In the genomic region with DNA sequence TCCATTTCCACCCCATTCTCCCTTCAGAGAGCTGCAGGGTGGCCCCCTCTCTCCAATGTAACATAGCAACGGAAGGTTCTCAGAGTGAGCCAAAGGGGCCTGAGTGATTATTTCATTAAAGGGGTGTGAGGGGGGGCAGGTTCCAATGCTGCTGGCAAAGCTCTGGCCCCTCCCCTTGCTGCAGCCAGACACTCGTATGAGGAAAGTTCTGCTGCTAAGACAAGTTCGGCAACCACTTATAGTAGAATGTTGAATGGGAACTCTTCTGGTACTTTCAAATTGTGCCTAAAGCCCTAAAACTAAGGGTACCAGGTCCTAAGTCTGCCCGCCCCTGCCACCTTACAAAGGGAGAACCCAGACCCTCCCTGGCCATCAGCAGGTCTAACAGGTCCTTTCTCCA, we compare ENCODE assay signal across 25 cellular contexts.
"Had no signal": no experiment of that assay in that cellular context is flagged by ENCODE, and none has a peak within 500 bp of the region (broad histone marks: within the 10 kb centered on the region; RNA-seq: fewer than 3 reads in every experiment).

No MANE protein-coding gene starts in this region.

- H3K36me3 Mint-ChIP-seq: memory B cell, naive B cell had no signal

- H3K27me3 ChIP-seq: ovary, testis, tibial artery, upper lobe of left lung had no signal

- H3K27me3 Mint-ChIP-seq: effector memory CD8-positive, alpha-beta T cell had no signal

- H3K27ac Mint-ChIP-seq: memory B cell, mesothelial cell of epicardium, naive B cell had no signal

- H3K4me1 Mint-ChIP-seq: memory B cell, naive B cell had no signal

- H3K27ac ChIP-seq: coronary artery, esophagus squamous epithelium, ovary, testis, tibial artery, upper lobe of left lung had no signal

- ATAC-seq: effector memory CD8-positive, alpha-beta T cell; mucosa of descending colon; sciatic nerve; stimulated activated effector memory CD8-positive, alpha-beta T cell treated with anti-CD3 and anti-CD28 coated beads, Interleukin-12 subunit alpha, Interleukin-12 subunit beta, amount 100 ng/mL, for 72 hours; stimulated activated naive CD8-positive, alpha-beta T cell treated with anti-CD3 and anti-CD28 coated beads, Interleukin-15, Interleukin-2, amounts not matched to agents 100 U/mL and 50 U/mL, for 24 hours had no signal

- H3K4me3 ChIP-seq: coronary artery, esophagus squamous epithelium, lung, mucosa of descending colon, ovary, smooth muscle cell, testis, tibial artery, upper lobe of left lung had no signal

- H3K9me3 ChIP-seq: esophagus squamous epithelium, mucosa of descending colon, ovary, testis, tibial artery, upper lobe of left lung had no signal

- DNase-seq: dermis blood vessel endothelial cell; effector memory CD8-positive, alpha-beta T cell; erythroblast; esophagus squamous epithelium; foreskin melanocyte; hypothalamus; mucosa of descending colon; naive B cell; occipital lobe; ovary; stimulated activated CD4-positive, alpha-beta T cell treated with anti-CD3 and anti-CD28 coated beads, Interleukin-12 subunit alpha, Interleukin-12 subunit beta, amount 100 ng/mL, for 4 hours; stimulated activated CD4-positive, alpha-beta T cell treated with anti-CD3 and anti-CD28 coated beads, Interleukin-2, amount 100 ng/mL, for 24 hours; stimulated activated CD4-positive, alpha-beta T cell treated with anti-CD3 and anti-CD28 coated beads, Interleukin-4, amount 100 ng/mL, for 24 hours; stimulated activated naive CD8-positive, alpha-beta T cell treated with anti-CD3 and anti-CD28 coated beads, Interleukin-15, Interleukin-2, amounts not matched to agents 100 U/mL and 50 U/mL, for 24 hours; substantia nigra; testis; tibial artery had no signal

- H3K4me2 ChIP-seq: smooth muscle cell had no signal

- H3K36me3 ChIP-seq: ovary, upper lobe of left lung had no signal

- H3K9me3 Mint-ChIP-seq: effector memory CD8-positive, alpha-beta T cell; memory B cell; mesothelial cell of epicardium; naive B cell; stimulated activated effector memory CD8-positive, alpha-beta T cell treated with anti-CD3 and anti-CD28 coated beads, Interleukin-12 subunit alpha, Interleukin-12 subunit beta, amount 100 ng/mL, for 72 hours had no signal

- H3K4me3 Mint-ChIP-seq: memory B cell; mesothelial cell of epicardium; naive B cell; stimulated activated effector memory CD8-positive, alpha-beta T cell treated with anti-CD3 and anti-CD28 coated beads, Interleukin-12 subunit alpha, Interleukin-12 subunit beta, amount 100 ng/mL, for 72 hours had no signal
